10 cellular contexts compared by ENCODE assay signal in the genomic region with DNA sequence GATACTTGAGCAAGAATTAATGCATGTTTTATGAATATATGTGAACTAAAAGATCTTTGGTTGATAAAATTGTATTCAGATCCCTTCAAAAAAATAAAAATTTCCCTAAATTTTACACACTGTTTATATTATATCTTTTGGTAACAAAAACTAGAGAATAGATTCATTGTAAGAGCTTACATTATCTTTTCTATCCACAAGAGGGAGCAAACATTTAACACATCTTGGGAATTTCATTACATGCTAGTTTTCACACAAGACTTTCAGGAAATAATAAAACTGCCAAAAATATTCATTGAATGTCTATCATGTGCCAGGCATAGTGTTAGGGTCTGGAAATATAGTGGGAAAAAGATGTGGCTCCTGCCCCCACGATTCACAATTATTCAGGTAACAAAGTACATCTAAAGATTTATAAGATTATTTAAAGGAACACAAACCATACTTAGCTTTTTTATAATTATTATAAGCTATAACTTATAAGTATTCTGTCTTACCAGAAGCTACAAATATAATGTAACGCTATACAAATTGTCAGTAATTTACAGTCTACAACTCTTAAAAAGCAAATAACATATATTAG. TPM values are rescaled to one million over a fixed set of nuclear protein-coding genes. Genes with fewer than 3 reads are reported as not detected.
DNase-seq lines count a peak whose midpoint lies in the region; ATAC-seq and TF ChIP-seq lines count a peak whose summit lies in the region.
"Had no signal": no experiment of that assay in that cellular context is flagged by ENCODE, and none has a peak within 500 bp of the region (broad histone marks: within the 10 kb centered on the region; RNA-seq: fewer than 3 reads in every experiment).

No MANE protein-coding gene starts in this region.

- DNase-seq in A172 (ENCODE audit: low spot score): peak; percentile 11
- DNase-seq in GM12865 (ENCODE audit: low read depth): peak; percentile 27
- peak; percentile 43 for DNase-seq in NCI-H748 (lab: John Stamatoyannopoulos, UW; ENCODE audit: unreplicated experiment)
- DNase-seq in endodermal cell: no peak
- DNase-seq in neural progenitor cell (ENCODE audit: low spot score): peak; percentile 16
- DNase-seq in activated CD8-positive, alpha-beta memory T cell treated with anti-CD3 and anti-CD28 coated beads, Interleukin-2, amount 10 ng/mL, durations not matched to agents 7 days and 5 days: no peak
- no peak for DNase-seq in activated CD4-positive, CD25-positive, alpha-beta regulatory T cell treated with anti-CD3 and anti-CD28 coated beads, Interleukin-2, amount 50 U/mL, for 72 hours

- no peak overlapping the region for H2AFZ ChIP-seq in neural progenitor cell (replicated peaks)

- H3K4me1 ChIP-seq in endodermal cell (ENCODE audit: control insufficient read depth, insufficient read depth, low read length) (peaks cover 3% of the 10 kb centered on the region), neural progenitor cell (no peaks in the 10 kb centered on the region)

- H3K4me3 Mint-ChIP-seq in endodermal cell: no peak overlapping the region
- H3K4me3 Mint-ChIP-seq in neural progenitor cell: no peak overlapping the region
- H3K4me3 Mint-ChIP-seq in activated CD8-positive, alpha-beta memory T cell treated with anti-CD3 and anti-CD28 coated beads, Interleukin-2, amount 10 ng/mL, durations not matched to agents 7 days and 5 days: no peak overlapping the region
- H3K4me3 Mint-ChIP-seq: central memory CD8-positive, alpha-beta T cell; stimulated activated naive CD8-positive, alpha-beta T cell treated with anti-CD3 and anti-CD28 coated beads, Interleukin-15, Interleukin-2, amounts not matched to agents 100 ng/mL and 50 ng/mL, for 24 hours had no signal

- 84 to 100% methylated on average over 1 of the region's 2 CpGs for WGBS in endodermal cell (ENCODE audit: insufficient coverage in 1 of 2, insufficient read length in 1 of 2), 2 experiments

- H3K4me1 Mint-ChIP-seq in endodermal cell (peaks cover 16% of the 10 kb centered on the region), neural progenitor cell (no peaks in the 10 kb centered on the region)
- H3K4me1 Mint-ChIP-seq in activated CD8-positive, alpha-beta memory T cell treated with anti-CD3 and anti-CD28 coated beads, Interleukin-2, amount 10 ng/mL, durations not matched to agents 7 days and 5 days: peaks cover 16% of the 10 kb centered on the region

- H3K9me3 ChIP-seq in endodermal cell (ENCODE audit: control insufficient read depth, low read length) (peaks cover 39% of the 10 kb centered on the region), neural progenitor cell (ENCODE audit: low read depth) (no peaks in the 10 kb centered on the region)

- H3K4me3 ChIP-seq in GM12865 (ENCODE audit: low read depth, low read length) (no peak overlapping the region), endodermal cell (ENCODE audit: low read length) (no peak overlapping the region), neural progenitor cell (no peak overlapping the region)

- no peak overlapping the region for H3K4me2 ChIP-seq in neural progenitor cell

- TF ChIP-seq CTCF in GM12865 (IDR thresholded peaks at IDR 0.05; ENCODE audit: insufficient read depth, low read depth, low read length, missing control alignments) (peak; percentile 30), endodermal cell (conservative IDR thresholded peaks at IDR 0.05) (peak; percentile 80), neural progenitor cell (IDR thresholded peaks at IDR 0.05) (peak; percentile 68)

- H3F3A ChIP-seq in neural progenitor cell (ENCODE audit: low read depth): no peaks in the 10 kb centered on the region

- H3K27ac ChIP-seq in endodermal cell (ENCODE audit: low read depth, low read length) (no peak overlapping the region), neural progenitor cell (no peak overlapping the region)

- ATAC-seq in activated CD8-positive, alpha-beta memory T cell treated with anti-CD3 and anti-CD28 coated beads, Interleukin-2, amount 10 ng/mL, durations not matched to agents 7 days and 5 days: no peak
- no peak for ATAC-seq in HG02970 (IDR thresholded peaks at IDR 0.05; ENCODE audit: low FRiP score, unreplicated experiment)

- peaks cover 43% of the 10 kb centered on the region for H3K79me2 ChIP-seq in neural progenitor cell (ENCODE audit: low read depth)

- H4K20me1 ChIP-seq in neural progenitor cell (ENCODE audit: low read depth): peaks cover 4% of the 10 kb centered on the region

- H3K36me3 Mint-ChIP-seq in endodermal cell (ENCODE audit: low read depth) (peaks cover 32% of the 10 kb centered on the region), neural progenitor cell (peaks cover 11% of the 10 kb centered on the region)
- H3K36me3 Mint-ChIP-seq in activated CD8-positive, alpha-beta memory T cell treated with anti-CD3 and anti-CD28 coated beads, Interleukin-2, amount 10 ng/mL, durations not matched to agents 7 days and 5 days: peaks cover 6% of the 10 kb centered on the region

- H3K27ac Mint-ChIP-seq in endodermal cell: no peak overlapping the region
- no peak overlapping the region for H3K27ac Mint-ChIP-seq in neural progenitor cell
- H3K27ac Mint-ChIP-seq in activated CD8-positive, alpha-beta memory T cell treated with anti-CD3 and anti-CD28 coated beads, Interleukin-2, amount 10 ng/mL, durations not matched to agents 7 days and 5 days: no peak overlapping the region
- H3K27ac Mint-ChIP-seq: stimulated activated naive CD8-positive, alpha-beta T cell treated with anti-CD3 and anti-CD28 coated beads, Interleukin-15, Interleukin-2, amounts not matched to agents 100 ng/mL and 50 ng/mL, for 24 hours had no signal

- H3K27me3 ChIP-seq in endodermal cell (ENCODE audit: control insufficient read depth, insufficient read depth, low read length, poor library complexity, severe bottlenecking): no peaks in the 10 kb centered on the region
- H3K27me3 ChIP-seq in neural progenitor cell: no peaks in the 10 kb centered on the region

- H3K9ac ChIP-seq in endodermal cell (ENCODE audit: extremely low read depth, low read length, poor library complexity, severe bottlenecking) (no peak overlapping the region), neural progenitor cell (no peak overlapping the region)

- H3K9me3 Mint-ChIP-seq in endodermal cell (peaks cover 12% of the 10 kb centered on the region), neural progenitor cell (peaks cover 13% of the 10 kb centered on the region)
- H3K9me3 Mint-ChIP-seq in activated CD8-positive, alpha-beta memory T cell treated with anti-CD3 and anti-CD28 coated beads, Interleukin-2, amount 10 ng/mL, durations not matched to agents 7 days and 5 days (ENCODE audit: low read depth): no peaks in the 10 kb centered on the region
- H3K9me3 Mint-ChIP-seq: central memory CD8-positive, alpha-beta T cell; stimulated activated naive CD8-positive, alpha-beta T cell treated with anti-CD3 and anti-CD28 coated beads, Interleukin-15, Interleukin-2, amounts not matched to agents 100 ng/mL and 50 ng/mL, for 24 hours had no signal

- H3K36me3 ChIP-seq in endodermal cell (ENCODE audit: control insufficient read depth, insufficient read depth, low read length): peaks cover 24% of the 10 kb centered on the region
- H3K36me3 ChIP-seq in neural progenitor cell: no peaks in the 10 kb centered on the region

- CTCF ChIA-PET in activated CD8-positive, alpha-beta memory T cell treated with anti-CD3 and anti-CD28 coated beads, Interleukin-2, amount 10 ng/mL, durations not matched to agents 7 days and 5 days (lab: Charles Lee): interaction anchor here (0.7 to 2.6 kb wide), 20 partner anchors 9 to 367 kb away, joined by 3 to 22 read pairs (median 4); a partner anchor contains a TSS

- H3K27me3 Mint-ChIP-seq in endodermal cell (ENCODE audit: insufficient read depth): no peaks in the 10 kb centered on the region
- H3K27me3 Mint-ChIP-seq in neural progenitor cell (ENCODE audit: insufficient read depth, low read depth): no peaks in the 10 kb centered on the region
- no peaks in the 10 kb centered on the region for H3K27me3 Mint-ChIP-seq in activated CD8-positive, alpha-beta memory T cell treated with anti-CD3 and anti-CD28 coated beads, Interleukin-2, amount 10 ng/mL, durations not matched to agents 7 days and 5 days
- H3K27me3 Mint-ChIP-seq: central memory CD8-positive, alpha-beta T cell; stimulated activated naive CD8-positive, alpha-beta T cell treated with anti-CD3 and anti-CD28 coated beads, Interleukin-15, Interleukin-2, amounts not matched to agents 100 ng/mL and 50 ng/mL, for 24 hours had no signal

RNA-seq across cellular contexts. Expression of a gene that starts 30.6 kb away (rescaled TPM):
- total RNA-seq in A172 (2014; rRNA removed; shearing (Covaris generic)): 98.8 and 99.1 TPM in 2 replicates
- 10 to 100 TPM; 76.4 to 94.4 TPM for total RNA-seq in endodermal cell
- 66.4 TPM for polyA plus RNA-seq in endodermal cell (2013, experiment 1 of 2)
- polyA plus RNA-seq in endodermal cell (2013, experiment 2 of 2): 61.6 TPM
- total RNA-seq in neural progenitor cell (ENCODE audit: low replicate concordance): 78.0 and 103 TPM in 2 replicates
- 10 to 100 TPM; 84.4 to 94.4 TPM for total RNA-seq in activated CD8-positive, alpha-beta memory T cell treated with anti-CD3 and anti-CD28 coated beads, Interleukin-2, amount 10 ng/mL, durations not matched to agents 7 days and 5 days

RNA-seq across cellular contexts. Expression of a gene that starts 40.6 kb away (rescaled TPM):
- total RNA-seq in A172 (2014; rRNA removed; shearing (Covaris generic)): 65.5 and 89.0 TPM in 2 replicates
- total RNA-seq in endodermal cell (under 1 TPM; 0.66 TPM), neural progenitor cell (ENCODE audit: low replicate concordance) (0.11 and 0.65 TPM in 2 replicates)
- polyA plus RNA-seq in endodermal cell (2013, experiment 1 of 2): 1.6 TPM
- polyA plus RNA-seq in endodermal cell (2013, experiment 2 of 2): 1.7 TPM
- 10 to 100 TPM; 43.6 to 56.5 TPM for total RNA-seq in activated CD8-positive, alpha-beta memory T cell treated with anti-CD3 and anti-CD28 coated beads, Interleukin-2, amount 10 ng/mL, durations not matched to agents 7 days and 5 days

Comparison
In these comparisons a context has a peak if more than half of its experiments do, and no peak if none do; other contexts are left out.
1. DNase-seq: peak in A172 (single experiment), GM12865 (single experiment), NCI-H748 (single experiment) and neural progenitor cell (single experiment); none in endodermal cell (single experiment), activated CD8-positive, alpha-beta memory T cell treated with anti-CD3 and anti-CD28 coated beads, Interleukin-2, amount 10 ng/mL, durations not matched to agents 7 days and 5 days (single experiment) and activated CD4-positive, CD25-positive, alpha-beta regulatory T cell treated with anti-CD3 and anti-CD28 coated beads, Interleukin-2, amount 50 U/mL, for 72 hours (single experiment).
2. CTCF ChIP-seq: peak in every context shown above with its lines; median percentile 80 in endodermal cell; 68 in neural progenitor cell; 30 in GM12865.
3. RNA of a gene that starts 40.6 kb away (total RNA-seq): 65.5 to 89.0 TPM in A172 and 43.6 to 56.5 TPM in activated CD8-positive, alpha-beta memory T cell treated with anti-CD3 and anti-CD28 coated beads, Interleukin-2, amount 10 ng/mL, durations not matched to agents 7 days and 5 days; 0.66 TPM in endodermal cell and 0.11 to 0.65 TPM in neural progenitor cell; every median in the first group is over 10 times any median in the second.